Comparison of ENCODE assay signal across 1 cellular context in the genomic region with DNA sequence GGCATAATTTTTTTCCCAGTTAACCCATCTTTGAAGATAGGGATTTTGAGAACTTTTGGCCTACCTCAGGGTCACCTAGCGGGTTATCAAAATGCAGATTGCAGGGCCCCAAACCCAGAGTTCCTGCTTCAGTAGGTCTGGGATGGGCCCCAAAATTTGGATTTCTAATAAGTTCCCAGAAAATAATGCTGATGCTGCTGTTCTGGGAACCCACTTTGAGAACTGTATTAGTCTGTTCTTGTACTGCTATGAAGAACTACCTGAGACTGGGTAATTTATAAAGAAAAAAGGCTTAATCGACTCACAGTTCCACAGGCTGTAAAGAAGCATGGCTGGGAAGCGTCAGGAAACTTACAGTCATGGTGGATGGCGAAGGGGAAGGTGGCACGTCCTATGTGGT.
TF ChIP-seq lines count a peak whose summit lies in the region.

No MANE protein-coding gene starts in this region.

TF ChIP-seq in HepG2, 621 proteins besides CTCF, POLR2A, EP300 and RAD21 (continued from another document):
- TF ChIP-seq, protein P1, sequence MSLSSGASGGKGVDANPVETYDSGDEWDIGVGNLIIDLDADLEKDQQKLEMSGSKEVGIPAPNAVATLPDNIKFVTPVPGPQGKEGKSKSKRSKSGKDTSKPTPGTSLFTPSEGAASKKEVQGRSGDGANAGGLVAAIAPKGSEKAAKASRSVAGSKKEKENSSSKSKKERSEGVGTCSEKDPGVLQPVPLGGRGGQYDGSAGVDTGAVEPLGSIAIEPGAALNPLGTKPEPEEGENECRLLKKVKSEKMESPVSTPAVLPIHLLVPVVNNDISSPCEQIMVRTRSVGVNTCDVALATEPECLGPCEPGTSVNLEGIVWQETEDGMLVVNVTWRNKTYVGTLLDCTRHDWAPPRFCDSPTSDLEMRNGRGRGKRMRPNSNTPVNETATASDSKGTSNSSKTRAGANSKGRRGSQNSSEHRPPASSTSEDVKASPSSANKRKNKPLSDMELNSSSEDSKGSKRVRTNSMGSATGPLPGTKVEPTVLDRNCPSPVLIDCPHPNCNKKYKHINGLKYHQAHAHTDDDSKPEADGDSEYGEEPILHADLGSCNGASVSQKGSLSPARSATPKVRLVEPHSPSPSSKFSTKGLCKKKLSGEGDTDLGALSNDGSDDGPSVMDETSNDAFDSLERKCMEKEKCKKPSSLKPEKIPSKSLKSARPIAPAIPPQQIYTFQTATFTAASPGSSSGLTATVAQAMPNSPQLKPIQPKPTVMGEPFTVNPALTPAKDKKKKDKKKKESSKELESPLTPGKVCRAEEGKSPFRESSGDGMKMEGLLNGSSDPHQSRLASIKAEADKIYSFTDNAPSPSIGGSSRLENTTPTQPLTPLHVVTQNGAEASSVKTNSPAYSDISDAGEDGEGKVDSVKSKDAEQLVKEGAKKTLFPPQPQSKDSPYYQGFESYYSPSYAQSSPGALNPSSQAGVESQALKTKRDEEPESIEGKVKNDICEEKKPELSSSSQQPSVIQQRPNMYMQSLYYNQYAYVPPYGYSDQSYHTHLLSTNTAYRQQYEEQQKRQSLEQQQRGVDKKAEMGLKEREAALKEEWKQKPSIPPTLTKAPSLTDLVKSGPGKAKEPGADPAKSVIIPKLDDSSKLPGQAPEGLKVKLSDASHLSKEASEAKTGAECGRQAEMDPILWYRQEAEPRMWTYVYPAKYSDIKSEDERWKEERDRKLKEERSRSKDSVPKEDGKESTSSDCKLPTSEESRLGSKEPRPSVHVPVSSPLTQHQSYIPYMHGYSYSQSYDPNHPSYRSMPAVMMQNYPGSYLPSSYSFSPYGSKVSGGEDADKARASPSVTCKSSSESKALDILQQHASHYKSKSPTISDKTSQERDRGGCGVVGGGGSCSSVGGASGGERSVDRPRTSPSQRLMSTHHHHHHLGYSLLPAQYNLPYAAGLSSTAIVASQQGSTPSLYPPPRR (CRISPR knock-in tag; IDR thresholded peaks at IDR 0.05; ENCODE audit: borderline replicate concordance), result no peak
- TF ChIP-seq, protein P2, sequence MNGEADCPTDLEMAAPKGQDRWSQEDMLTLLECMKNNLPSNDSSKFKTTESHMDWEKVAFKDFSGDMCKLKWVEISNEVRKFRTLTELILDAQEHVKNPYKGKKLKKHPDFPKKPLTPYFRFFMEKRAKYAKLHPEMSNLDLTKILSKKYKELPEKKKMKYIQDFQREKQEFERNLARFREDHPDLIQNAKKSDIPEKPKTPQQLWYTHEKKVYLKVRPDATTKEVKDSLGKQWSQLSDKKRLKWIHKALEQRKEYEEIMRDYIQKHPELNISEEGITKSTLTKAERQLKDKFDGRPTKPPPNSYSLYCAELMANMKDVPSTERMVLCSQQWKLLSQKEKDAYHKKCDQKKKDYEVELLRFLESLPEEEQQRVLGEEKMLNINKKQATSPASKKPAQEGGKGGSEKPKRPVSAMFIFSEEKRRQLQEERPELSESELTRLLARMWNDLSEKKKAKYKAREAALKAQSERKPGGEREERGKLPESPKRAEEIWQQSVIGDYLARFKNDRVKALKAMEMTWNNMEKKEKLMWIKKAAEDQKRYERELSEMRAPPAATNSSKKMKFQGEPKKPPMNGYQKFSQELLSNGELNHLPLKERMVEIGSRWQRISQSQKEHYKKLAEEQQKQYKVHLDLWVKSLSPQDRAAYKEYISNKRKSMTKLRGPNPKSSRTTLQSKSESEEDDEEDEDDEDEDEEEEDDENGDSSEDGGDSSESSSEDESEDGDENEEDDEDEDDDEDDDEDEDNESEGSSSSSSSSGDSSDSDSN (CRISPR knock-in tag; IDR thresholded peaks at IDR 0.05), result no peak
- peak; percentile 59 for TF ChIP-seq MAFF (IDR thresholded peaks at IDR 0.05; ENCODE audit: low read depth, low read length)
